12 cellular contexts compared by ENCODE assay signal in genomic region chrX:7934026-7934425, GRCh38. TPM values are rescaled to one million over a fixed set of nuclear protein-coding genes. Genes with fewer than 3 reads are reported as not detected.
"Had no signal": no experiment of that assay in that cellular context is flagged by ENCODE, and none has a peak within 500 bp of the region (broad histone marks: within the 10 kb centered on the region; RNA-seq: fewer than 3 reads in every experiment).

No MANE protein-coding gene starts in this region.

- FAIRE-seq: H1, H54 had no signal

- H3K27ac ChIP-seq: GM23248 had no signal

- H3K9ac ChIP-seq: GM23248 had no signal

- H3K4me1 ChIP-seq: HAP-1 had no signal

- H3K4me3 Mint-ChIP-seq: GM23338, H9, HFFc6 had no signal

- H3K9me3 Mint-ChIP-seq: GM23338, H9, HFFc6 had no signal

- ATAC-seq: GM23338, HCT116 had no signal

- H3K4me2 ChIP-seq: GM23338 had no signal

- H3K4me3 ChIP-seq: GM23248, GM23338, HAP-1 had no signal

- H3K27ac Mint-ChIP-seq: GM23338, H9, HFFc6 had no signal

- H3K4me1 Mint-ChIP-seq: H9 had no signal

- H3K9me3 ChIP-seq: HAP-1 had no signal

- H3K36me3 ChIP-seq: HAP-1 had no signal

- H2AFZ ChIP-seq: GM23248, GM23338 had no signal

- DNase-seq: GM23248, GOT3, H7, H9, HCEC 1CT, HFFc6 had no signal

RNA-seq across cellular contexts. Expression of gene PNPLA4, which starts 6.8 kb away (rescaled TPM):
- total RNA-seq: H4 had no signal
